33 cellular contexts compared by ENCODE assay signal in the genomic region with DNA sequence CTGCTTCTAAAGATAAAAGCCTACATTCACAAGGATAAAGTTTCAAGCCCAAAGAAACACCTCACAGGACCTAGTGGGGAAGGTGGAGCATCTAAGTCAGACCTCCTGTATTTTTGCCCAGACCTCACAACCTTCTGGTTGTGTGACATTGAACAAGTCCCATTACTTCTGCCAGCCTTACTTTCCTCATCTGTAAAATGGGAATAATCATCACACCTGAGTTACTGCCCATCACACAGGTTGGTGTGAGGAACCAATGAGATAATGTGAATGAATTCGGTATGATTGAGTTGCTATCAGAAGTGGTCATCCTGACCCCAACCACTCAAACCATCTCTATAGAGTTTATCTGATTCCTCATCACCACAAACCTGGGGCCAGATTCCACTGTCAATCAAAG.
"Had no signal": no experiment of that assay in that cellular context is flagged by ENCODE, and none has a peak within 500 bp of the region (broad histone marks: within the 10 kb centered on the region; RNA-seq: fewer than 3 reads in every experiment).

No MANE protein-coding gene starts in this region.

- H3K27me3 ChIP-seq: adrenal gland, body of pancreas, brain microvascular endothelial cell, breast epithelium had no signal

- H3K36me3 ChIP-seq: adrenal gland, brain microvascular endothelial cell, breast epithelium had no signal

- H3K4me3 ChIP-seq: adrenal gland, body of pancreas, breast epithelium had no signal

- H3K4me1 ChIP-seq: breast epithelium had no signal

- H3K9me3 ChIP-seq: adrenal gland, body of pancreas, breast epithelium had no signal

- H3K27ac ChIP-seq: adrenal gland, body of pancreas, brain microvascular endothelial cell, breast epithelium, VCaP had no signal

- ATAC-seq: activated CD8-positive, alpha-beta T cell treated with anti-CD3 and anti-CD28 coated beads for 36 hours; activated naive CD4-positive, alpha-beta T cell treated with anti-CD3 and anti-CD28 coated beads, Interleukin-2, amount 50 U/mL, for 72 hours; activated T-cell treated with anti-CD3 and anti-CD28 coated beads, Interleukin-2, amount 50 U/mL, for 4 hours; activated T-cell treated with anti-CD3 and anti-CD28 coated beads, Interleukin-2, amount 50 U/mL, for 72 hours; activated T-helper 17 cell treated with anti-CD3 and anti-CD28 coated beads, Interleukin-2, amount 50 U/mL, for 72 hours; body of pancreas had no signal

- DNase-seq: activated B cell treated with CpG ODN at 0.5 μM for 24 hours; activated CD4-positive, alpha-beta memory T cell treated with anti-CD3 and anti-CD28 coated beads for 36 hours; activated CD4-positive, alpha-beta T cell treated with anti-CD3 and anti-CD28 coated beads for 4 hours; activated CD4-positive, alpha-beta T cell treated with anti-CD3 and anti-CD28 coated beads, Interleukin-2, amount 10 ng/mL, durations not matched to agents 24 days and 14 days; activated CD4-positive, alpha-beta T cell treated with anti-CD3 and anti-CD28 coated beads, Interleukin-2, amount 50 U/mL, for 1 hour; activated CD4-positive, alpha-beta T cell treated with anti-CD3 and anti-CD28 coated beads, Interleukin-2, amount 50 U/mL, for 4 hours; activated CD4-positive, CD25-positive, alpha-beta regulatory T cell treated with anti-CD3 and anti-CD28 coated beads, Interleukin-2, amount 50 U/mL, for 72 hours; activated CD8-positive, alpha-beta memory T cell treated with anti-CD3 and anti-CD28 coated beads, Interleukin-2, amount 50 U/mL, for 4 hours; activated CD8-positive, alpha-beta T cell treated with anti-CD3 and anti-CD28 coated beads for 36 hours; activated effector memory CD4-positive, alpha-beta T cell treated with anti-CD3 and anti-CD28 coated beads, Interleukin-2, amount 50 U/mL, for 16 hours; activated gamma-delta T cell treated with Interleukin-2 at 50 U/mL for 16 hours; activated naive CD4-positive, alpha-beta T cell; activated naive CD4-positive, alpha-beta T cell treated with anti-CD3 and anti-CD28 coated beads for 36 hours; activated naive CD4-positive, alpha-beta T cell treated with anti-CD3 and anti-CD28 coated beads, Interleukin-2, amount 50 U/mL, for 16 hours; activated naive CD8-positive, alpha-beta T cell treated with anti-CD3 and anti-CD28 coated beads for 36 hours; activated T-cell treated with anti-CD3 and anti-CD28 coated beads for 4 hours; activated T-cell treated with anti-CD3 and anti-CD28 coated beads, Interleukin-2, amount 50 U/mL, for 1 hour; activated T-cell treated with anti-CD3 and anti-CD28 coated beads, Interleukin-2, amount 50 U/mL, for 4 hours; activated T-cell treated with anti-CD3 and anti-CD28 coated beads, Interleukin-2, amount 50 U/mL, for 72 hours; adrenal gland; amniotic stem cell; aorta; body of pancreas; brain microvascular endothelial cell; central memory CD4-positive, alpha-beta T cell; T-helper 2 cell; T-helper 9 cell had no signal

- FAIRE-seq: astrocyte, TTC549 had no signal
